31 cellular contexts compared by ENCODE assay signal in genomic region chr1:115682792-115683191, GRCh38.
"Had no signal": no experiment of that assay in that cellular context is flagged by ENCODE, and none has a peak within 500 bp of the region (broad histone marks: within the 10 kb centered on the region; RNA-seq: fewer than 3 reads in every experiment).

No MANE protein-coding gene starts in this region.

- H3K9me3 ChIP-seq: ascending aorta, breast epithelium, colonic mucosa had no signal

- H3K4me3 Mint-ChIP-seq: activated B cell treated with CpG ODN at 0.5 μM for 24 hours; activated CD8-positive, alpha-beta memory T cell treated with anti-CD3 and anti-CD28 coated beads, Interleukin-2, amount 10 ng/mL, durations not matched to agents 7 days and 5 days; activated naive CD4-positive, alpha-beta T cell treated with anti-CD3 and anti-CD28 coated beads, Interleukin-2, amount 10 ng/mL, durations not matched to agents 7 days and 5 days; activated naive CD8-positive, alpha-beta T cell treated with anti-CD3 and anti-CD28 coated beads, Interleukin-2, amount 10 ng/mL, durations not matched to agents 7 days and 5 days; activated T-helper 1 cell treated with anti-CD3 and anti-CD28 coated beads, Interleukin-12 subunit alpha, Interleukin-12 subunit beta, Interleukin-2, Interleukin-4 antibody, amounts not matched to agents 30 ng/mL and 10 ng/mL and 1 ng/mL, durations not matched to agents 14 hours and 24 hours and 36 hours; brain; T-cell; T-helper 1 cell treated with Interleukin-12 subunit alpha and Interleukin-12 subunit beta and Interleukin-4 antibody, amounts not matched to agents 30 μg/mL and 1 μg/mL, for 36 hours; T-helper 2 cell treated with Interferon-gamma antibody and Interleukin-4, amounts not matched to agents 5 μg/mL and 100 μg/mL, for 36 hours had no signal

- H3K9me3 Mint-ChIP-seq: activated B cell treated with CpG ODN at 0.5 μM for 24 hours; activated naive CD4-positive, alpha-beta T cell treated with anti-CD3 and anti-CD28 coated beads, Interleukin-2, amount 10 ng/mL, durations not matched to agents 7 days and 5 days; activated naive CD4-positive, alpha-beta T cell treated with anti-CD3 and anti-CD28 coated beads, Interleukin-2, amount 50 U/mL, for 72 hours; activated naive CD8-positive, alpha-beta T cell treated with anti-CD3 and anti-CD28 coated beads, Interleukin-2, amount 10 ng/mL, durations not matched to agents 7 days and 5 days; activated T-helper 1 cell treated with anti-CD3 and anti-CD28 coated beads, Interleukin-12 subunit alpha, Interleukin-12 subunit beta, Interleukin-2, Interleukin-4 antibody, amounts not matched to agents 30 ng/mL and 10 ng/mL and 1 ng/mL, durations not matched to agents 14 hours and 24 hours and 36 hours; brain; T-cell; T-helper 1 cell treated with Interleukin-12 subunit alpha and Interleukin-12 subunit beta and Interleukin-4 antibody, amounts not matched to agents 30 μg/mL and 1 μg/mL, for 36 hours; T-helper 2 cell treated with Interferon-gamma antibody and Interleukin-4, amounts not matched to agents 5 μg/mL and 100 μg/mL, for 36 hours had no signal

- H3K27me3 Mint-ChIP-seq: activated B cell treated with CpG ODN at 0.5 μM for 24 hours; activated CD8-positive, alpha-beta memory T cell treated with anti-CD3 and anti-CD28 coated beads, Interleukin-2, amount 10 ng/mL, durations not matched to agents 7 days and 5 days; activated naive CD4-positive, alpha-beta T cell treated with anti-CD3 and anti-CD28 coated beads, Interleukin-2, amount 10 ng/mL, durations not matched to agents 7 days and 5 days; activated naive CD8-positive, alpha-beta T cell treated with anti-CD3 and anti-CD28 coated beads, Interleukin-2, amount 10 ng/mL, durations not matched to agents 7 days and 5 days; brain; T-cell had no signal

- H3K4me1 ChIP-seq: breast epithelium, colonic mucosa had no signal

- ATAC-seq: activated CD4-positive, CD25-positive, alpha-beta regulatory T cell treated with anti-CD3 and anti-CD28 coated beads, Interleukin-2, amount 50 U/mL, for 24 hours; activated CD8-positive, alpha-beta memory T cell treated with anti-CD3 and anti-CD28 coated beads, Interleukin-2, amount 10 ng/mL, durations not matched to agents 7 days and 5 days; activated naive CD4-positive, alpha-beta T cell treated with anti-CD3 and anti-CD28 coated beads, Interleukin-2, amount 50 U/mL, for 72 hours; esophagus mucosa; T-cell had no signal

- DNase-seq: activated B cell treated with CpG ODN at 0.5 μM for 24 hours; activated CD4-positive, alpha-beta T cell treated with anti-CD3 and anti-CD28 coated beads for 48 hours; activated CD4-positive, alpha-beta T cell treated with anti-CD3 and anti-CD28 coated beads, Interleukin-2, amount 50 U/mL, for 1 hour; activated CD4-positive, alpha-beta T cell treated with anti-CD3 and anti-CD28 coated beads, Interleukin-2, amount 50 U/mL, for 48 hours; activated CD8-positive, alpha-beta memory T cell treated with anti-CD3 and anti-CD28 coated beads, Interleukin-2, amount 10 ng/mL, durations not matched to agents 7 days and 5 days; activated CD8-positive, alpha-beta memory T cell treated with anti-CD3 and anti-CD28 coated beads, Interleukin-2, amount 50 U/mL, for 4 hours; activated gamma-delta T cell; activated naive CD4-positive, alpha-beta T cell; activated naive CD4-positive, alpha-beta T cell treated with anti-CD3 and anti-CD28 coated beads, Interleukin-2, amount 10 ng/mL, durations not matched to agents 7 days and 5 days; activated naive CD8-positive, alpha-beta T cell treated with anti-CD3 and anti-CD28 coated beads, Interleukin-2, amount 10 ng/mL, durations not matched to agents 7 days and 5 days; activated T-cell treated with anti-CD3 and anti-CD28 coated beads, Interleukin-2, amount 50 U/mL, for 1 hour; activated T-cell treated with anti-CD3 and anti-CD28 coated beads, Interleukin-2, amount 50 U/mL, for 48 hours; central memory CD4-positive, alpha-beta T cell; cerebellar nuclear complex; colonic mucosa; effector CD8-positive, alpha-beta T cell; foreskin fibroblast; T-cell; T1000; WERI-Rb-1 had no signal

- H3K36me3 ChIP-seq: breast epithelium, colonic mucosa, WERI-Rb-1 had no signal

- H3K27ac Mint-ChIP-seq: activated B cell treated with CpG ODN at 0.5 μM for 24 hours; activated CD8-positive, alpha-beta memory T cell treated with anti-CD3 and anti-CD28 coated beads, Interleukin-2, amount 10 ng/mL, durations not matched to agents 7 days and 5 days; activated naive CD4-positive, alpha-beta T cell treated with anti-CD3 and anti-CD28 coated beads, Interleukin-2, amount 10 ng/mL, durations not matched to agents 7 days and 5 days; activated naive CD4-positive, alpha-beta T cell treated with anti-CD3 and anti-CD28 coated beads, Interleukin-2, amount 50 U/mL, for 72 hours; activated naive CD8-positive, alpha-beta T cell treated with anti-CD3 and anti-CD28 coated beads, Interleukin-2, amount 10 ng/mL, durations not matched to agents 7 days and 5 days; brain; T-cell; T-helper 1 cell treated with Interleukin-12 subunit alpha and Interleukin-12 subunit beta and Interleukin-4 antibody, amounts not matched to agents 30 μg/mL and 1 μg/mL, for 36 hours; T-helper 2 cell treated with Interferon-gamma antibody and Interleukin-4, amounts not matched to agents 5 μg/mL and 100 μg/mL, for 36 hours had no signal

- FAIRE-seq: frontal cortex had no signal

- H3K4me3 ChIP-seq: ascending aorta, breast epithelium, cardiac muscle cell, colonic mucosa had no signal

- H3K27me3 ChIP-seq: ascending aorta, breast epithelium, cardiac muscle cell, colonic mucosa had no signal

- H3K36me3 Mint-ChIP-seq: activated naive CD4-positive, alpha-beta T cell treated with anti-CD3 and anti-CD28 coated beads, Interleukin-2, amount 50 U/mL, for 72 hours; T-cell had no signal

- H3K4me1 Mint-ChIP-seq: activated B cell treated with CpG ODN at 0.5 μM for 24 hours, T-cell had no signal

- H3K27ac ChIP-seq: ascending aorta, breast epithelium, cardiac muscle cell, colonic mucosa, WERI-Rb-1 had no signal
